Comparison of ENCODE assay signal across 19 cellular contexts in the genomic region with DNA sequence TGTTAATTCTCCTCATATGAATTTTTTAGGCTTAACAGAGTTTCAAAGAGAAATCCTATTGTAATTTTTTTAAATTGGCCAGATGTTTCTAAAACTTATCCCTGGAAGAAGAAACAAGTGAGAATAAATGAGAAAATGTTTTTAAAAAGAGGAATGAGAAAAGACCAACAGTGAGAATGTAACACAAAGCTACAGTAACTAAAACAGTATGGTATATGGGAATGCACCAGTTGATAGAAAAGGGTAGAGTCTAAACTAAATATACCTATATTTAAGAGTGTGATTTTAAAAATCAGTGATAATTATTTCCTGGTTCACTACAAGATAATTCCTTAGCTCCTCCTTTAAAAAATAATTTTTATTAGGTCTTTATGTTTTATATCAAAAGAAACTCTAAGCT.
A peak's percentile ranks its signal among the peaks of the same experiment; 100 is the strongest.
DNase-seq lines count a peak whose midpoint lies in the region; ATAC-seq and TF ChIP-seq lines count a peak whose summit lies in the region.
"Had no signal": no experiment of that assay in that cellular context is flagged by ENCODE, and none has a peak within 500 bp of the region (broad histone marks: within the 10 kb centered on the region; RNA-seq: fewer than 3 reads in every experiment).

No MANE protein-coding gene starts in this region.

- TF ChIP-seq EP300 in SK-N-SH (IDR thresholded peaks at IDR 0.05; ENCODE audit: borderline replicate concordance in 1 of 2, low read depth in 1 of 2, low read length in 1 of 2) = no peak

- no peaks in the 10 kb centered on the region for H3K27me3 Mint-ChIP-seq in WTC11 (ENCODE audit: low read depth)
- H3K27me3 Mint-ChIP-seq: CD4-positive, alpha-beta T cell; IgD-negative memory B cell had no signal

- H4K20me1 ChIP-seq in SK-N-SH (ENCODE audit: insufficient read depth) = no peaks in the 10 kb centered on the region

- H3K36me3 Mint-ChIP-seq in WTC11 = peaks cover 16% of the 10 kb centered on the region

- no peak for TF ChIP-seq CTCF in SK-N-SH (IDR thresholded peaks at IDR 0.05)
- no peak for TF ChIP-seq CTCF in HEK293 (tag by site-specific recombination; IDR thresholded peaks at IDR 0.05)
- no peak for TF ChIP-seq CTCF in WTC11 (IDR thresholded peaks at IDR 0.05)

- POLR2A ChIA-PET in SK-N-SH (lab: Yijun Ruan, JAX) = no interaction called here
- POLR2A ChIA-PET in HEK293 (lab: Yijun Ruan, JAX) = no interaction called here
- POLR2A ChIA-PET in WTC11 (lab: Charles Lee) = no interaction called here

- no peak overlapping the region for H3K4me3 ChIP-seq in SK-N-SH (ENCODE audit: low read depth in 2 of 2, low read length in 1 of 2)
- no peak overlapping the region for H3K4me3 ChIP-seq in HEK293 (ENCODE audit: low read depth, low read length)
- H3K4me3 ChIP-seq: GM23338 had no signal

- no peak overlapping the region for H3K27ac ChIP-seq in SK-N-SH (ENCODE audit: low read depth in 2 of 2, low read length in 1 of 2)
- H3K27ac ChIP-seq in HEK293 (ENCODE audit: extremely low read depth, low read depth, low read length) = no peak overlapping the region

- H3K4me3 Mint-ChIP-seq in WTC11 = no peak overlapping the region
- H3K4me3 Mint-ChIP-seq: CD4-positive, alpha-beta T cell; GM23338; IgD-negative memory B cell had no signal

- H3K4me2 ChIP-seq in SK-N-SH = no peak overlapping the region
- H3K4me2 ChIP-seq: GM23338 had no signal

- ATAC-seq in SK-N-SH treated with all-trans-retinoic acid at 6 μM for 48 hours (no peak), WTC11 (no peak)
- ATAC-seq: GM23338, HepG2 had no signal

- no peaks in the 10 kb centered on the region for H3K9me2 ChIP-seq in SK-N-SH

- no peaks in the 10 kb centered on the region for H3K27me3 ChIP-seq in SK-N-SH (ENCODE audit: insufficient read depth)
- H3K27me3 ChIP-seq: BE2C had no signal

- H3K9me3 ChIP-seq in SK-N-SH (no peaks in the 10 kb centered on the region), HEK293 (ENCODE audit: control insufficient read depth, insufficient read depth, low read depth, low read length) (no peaks in the 10 kb centered on the region)
- H3K9me3 ChIP-seq: BE2C had no signal

- H2AFZ ChIP-seq in SK-N-SH (ENCODE audit: low read depth) = no peak overlapping the region
- H2AFZ ChIP-seq: GM23338 had no signal

- H3K4me1 Mint-ChIP-seq in WTC11 = peaks cover 18% of the 10 kb centered on the region

- DNase-seq in SK-N-SH = no peak
- DNase-seq in WTC11 (ENCODE audit: low spot score) = no peak
- DNase-seq in NCI-H524 (lab: John Stamatoyannopoulos, UW) = no peak
- DNase-seq in DMS53 (lab: John Stamatoyannopoulos, UW) = no peak
- no peak for DNase-seq in A172 (ENCODE audit: low spot score)
- DNase-seq: ACHN; BE2C; C1 segment of cervical spinal cord; CD4-positive, alpha-beta T cell; DMS153; DMS79 treated with DMSO at 0.1 percent for 48 hours; GF-D8; HCEC 1CT; KG1 had no signal

- H3K9ac ChIP-seq in SK-N-SH = no peak overlapping the region

- CTCF ChIA-PET in SK-N-SH (lab: Yijun Ruan, JAX) = interaction anchor here (1.2 to 1.6 kb wide), 5 partner anchors 9 to 166 kb away, joined by 3 to 8 read pairs (median 3); no protein-coding TSS in a partner anchor
- CTCF ChIA-PET in HEK293 (lab: Yijun Ruan, JAX) = interaction anchor here (0.6 to 1.7 kb wide), 3 partner anchors 19 to 55 kb away, joined by 3 to 9 read pairs (median 3); no protein-coding TSS in a partner anchor
- CTCF ChIA-PET in WTC11 (lab: Charles Lee) = interaction anchor here (0.9 kb wide), 1 partner anchor 55 kb away, joined by 3 read pairs; no protein-coding TSS in a partner anchor

- TF ChIP-seq RAD21 in SK-N-SH (IDR thresholded peaks at IDR 0.05; ENCODE audit: low read length) = no peak

- no peak overlapping the region for H3K27ac Mint-ChIP-seq in WTC11
- H3K27ac Mint-ChIP-seq: CD4-positive, alpha-beta T cell; GM23338 had no signal

- peaks cover 9% of the 10 kb centered on the region for H3K9me3 Mint-ChIP-seq in WTC11
- H3K9me3 Mint-ChIP-seq: IgD-negative memory B cell had no signal

- H3K79me2 ChIP-seq in SK-N-SH (ENCODE audit: insufficient read depth) = no peaks in the 10 kb centered on the region

- H3K4me1 ChIP-seq in SK-N-SH (ENCODE audit: control insufficient read depth in 1 of 2, insufficient read depth in 2 of 2, low read depth in 1 of 2, low read length in 1 of 2) = peaks cover 30 to 46% of the 10 kb centered on the region in 2 experiments
- peaks cover 6% of the 10 kb centered on the region; the same call in 1 of the 2 replicates for H3K4me1 ChIP-seq in HEK293 (ENCODE audit: control insufficient read depth, insufficient read depth, low read length)

- H3F3A ChIP-seq in SK-N-SH (replicated peaks; ENCODE audit: insufficient read depth) = peaks cover 26% of the 10 kb centered on the region

- H3K36me3 ChIP-seq in SK-N-SH (replicated peaks in 1 of 2; ENCODE audit: control insufficient read depth in 1 of 2, insufficient read depth in 2 of 2, low read length in 1 of 2) = peaks cover 12 to 16% of the 10 kb centered on the region in 2 experiments
- peaks cover 6 to 12% of the 10 kb centered on the region in 2 experiments; a peak in 2 of 3 replicates for H3K36me3 ChIP-seq in HEK293 (ENCODE audit: control insufficient read depth in 2 of 2, insufficient read depth in 1 of 2, low read length in 2 of 2)

TF ChIP-seq in SK-N-SH, 30 proteins besides CTCF, POLR2A, EP300 and RAD21:
- TF ChIP-seq RCOR1 (IDR thresholded peaks at IDR 0.05; ENCODE audit: low read length) (0 out of 2 replicates have a peak, but pooled peaks have one; percentile 14), GATA2 (CRISPR knock-in tag; IDR thresholded peaks at IDR 0.05) (no peak)

TF ChIP-seq in SK-N-SH treated with all-trans-retinoic acid at 6 μM for 48 hours, 23 proteins besides CTCF, POLR2A, EP300 and RAD21 (continues in another document):
- no peak for TF ChIP-seq PPARA (CRISPR knock-in tag; IDR thresholded peaks at IDR 0.05; ENCODE audit: borderline replicate concordance)
- no peak for TF ChIP-seq ZC3H10 (CRISPR knock-in tag; IDR thresholded peaks at IDR 0.05)
- no peak for TF ChIP-seq SNAI2 (CRISPR knock-in tag; IDR thresholded peaks at IDR 0.05)

TF ChIP-seq in HEK293, 187 proteins besides CTCF, POLR2A, EP300 and RAD21 (continues in another document):
- TF ChIP-seq, protein P1, sequence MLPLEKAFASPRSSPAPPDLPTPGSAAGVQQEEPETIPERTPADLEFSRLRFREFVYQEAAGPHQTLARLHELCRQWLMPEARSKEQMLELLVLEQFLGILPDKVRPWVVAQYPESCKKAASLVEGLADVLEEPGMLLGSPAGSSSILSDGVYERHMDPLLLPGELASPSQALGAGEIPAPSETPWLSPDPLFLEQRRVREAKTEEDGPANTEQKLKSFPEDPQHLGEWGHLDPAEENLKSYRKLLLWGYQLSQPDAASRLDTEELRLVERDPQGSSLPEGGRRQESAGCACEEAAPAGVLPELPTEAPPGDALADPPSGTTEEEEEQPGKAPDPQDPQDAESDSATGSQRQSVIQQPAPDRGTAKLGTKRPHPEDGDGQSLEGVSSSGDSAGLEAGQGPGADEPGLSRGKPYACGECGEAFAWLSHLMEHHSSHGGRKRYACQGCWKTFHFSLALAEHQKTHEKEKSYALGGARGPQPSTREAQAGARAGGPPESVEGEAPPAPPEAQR (tag by site-specific recombination; IDR thresholded peaks at IDR 0.05) = no peak
- TF ChIP-seq ZNF514 (tag by site-specific recombination; IDR thresholded peaks at IDR 0.05) (no peak), ZNF530 (tag by site-specific recombination; IDR thresholded peaks at IDR 0.05; ENCODE audit: low read depth) (no peak)

TF ChIP-seq in WTC11, 78 proteins besides CTCF, POLR2A, EP300 and RAD21:
- TF ChIP-seq, protein P2, sequence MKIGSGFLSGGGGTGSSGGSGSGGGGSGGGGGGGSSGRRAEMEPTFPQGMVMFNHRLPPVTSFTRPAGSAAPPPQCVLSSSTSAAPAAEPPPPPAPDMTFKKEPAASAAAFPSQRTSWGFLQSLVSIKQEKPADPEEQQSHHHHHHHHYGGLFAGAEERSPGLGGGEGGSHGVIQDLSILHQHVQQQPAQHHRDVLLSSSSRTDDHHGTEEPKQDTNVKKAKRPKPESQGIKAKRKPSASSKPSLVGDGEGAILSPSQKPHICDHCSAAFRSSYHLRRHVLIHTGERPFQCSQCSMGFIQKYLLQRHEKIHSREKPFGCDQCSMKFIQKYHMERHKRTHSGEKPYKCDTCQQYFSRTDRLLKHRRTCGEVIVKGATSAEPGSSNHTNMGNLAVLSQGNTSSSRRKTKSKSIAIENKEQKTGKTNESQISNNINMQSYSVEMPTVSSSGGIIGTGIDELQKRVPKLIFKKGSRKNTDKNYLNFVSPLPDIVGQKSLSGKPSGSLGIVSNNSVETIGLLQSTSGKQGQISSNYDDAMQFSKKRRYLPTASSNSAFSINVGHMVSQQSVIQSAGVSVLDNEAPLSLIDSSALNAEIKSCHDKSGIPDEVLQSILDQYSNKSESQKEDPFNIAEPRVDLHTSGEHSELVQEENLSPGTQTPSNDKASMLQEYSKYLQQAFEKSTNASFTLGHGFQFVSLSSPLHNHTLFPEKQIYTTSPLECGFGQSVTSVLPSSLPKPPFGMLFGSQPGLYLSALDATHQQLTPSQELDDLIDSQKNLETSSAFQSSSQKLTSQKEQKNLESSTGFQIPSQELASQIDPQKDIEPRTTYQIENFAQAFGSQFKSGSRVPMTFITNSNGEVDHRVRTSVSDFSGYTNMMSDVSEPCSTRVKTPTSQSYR (CRISPR knock-in tag; IDR thresholded peaks at IDR 0.05) = no peak
- 0 out of 2 replicates have a peak, but pooled peaks have one; percentile 52 for TF ChIP-seq GTF2I (CRISPR knock-in tag; conservative IDR thresholded peaks at IDR 0.05)
